Comparison of ENCODE assay signal across 8 cellular contexts in the genomic region with DNA sequence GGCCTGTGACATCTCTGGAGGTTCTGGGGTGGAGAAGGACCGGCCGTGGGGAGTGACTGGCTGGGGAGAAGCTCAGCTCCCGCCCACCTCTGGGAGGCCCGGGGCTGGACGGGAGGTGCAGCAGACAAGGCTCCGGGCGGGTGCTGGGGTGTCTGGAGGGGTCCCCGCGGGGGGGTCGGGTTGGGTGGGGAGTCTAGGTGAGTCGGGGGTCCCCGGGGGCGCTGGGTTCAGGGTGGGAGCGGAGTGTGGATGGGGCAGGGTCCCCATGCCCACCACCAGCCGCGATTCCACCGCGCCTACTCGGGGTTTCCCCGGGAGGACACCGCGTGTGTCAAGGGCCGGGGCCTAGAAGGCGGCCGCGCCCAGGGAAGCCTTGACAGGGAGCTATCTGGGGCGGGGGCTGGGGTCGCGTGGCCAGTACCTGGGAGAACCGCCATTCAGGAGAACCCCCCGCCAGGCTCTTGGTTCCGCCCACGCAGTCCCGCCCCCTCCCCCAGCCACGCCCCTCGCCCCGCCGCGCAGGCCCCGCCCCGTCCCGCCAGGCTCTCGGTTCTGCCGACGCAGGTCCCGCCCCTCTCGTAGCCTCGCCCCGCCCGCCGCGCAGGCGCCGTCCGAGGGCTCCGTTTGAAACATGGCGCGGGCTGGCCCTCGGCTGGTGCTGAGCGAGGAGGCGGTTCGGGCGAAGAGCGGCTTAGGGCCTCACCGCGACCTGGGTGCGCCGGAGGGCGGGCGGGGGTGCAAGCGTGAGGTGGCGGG. TPM values are rescaled to one million over a fixed set of nuclear protein-coding genes. Genes with fewer than 3 reads are reported as not detected.
DNase-seq lines count a peak whose midpoint lies in the region; ATAC-seq, FAIRE-seq and TF ChIP-seq lines count a peak whose summit lies in the region.

CEP72 (plus strand) TSS at position 610 of the 756 bp plus-strand sequence; CDS start at position 632, 22 bp downstream.

- H2AFZ ChIP-seq in H1 (ENCODE audit: low read length): no peak within 1 kb of the TSS

- FAIRE-seq in H1 (lab: Jason Lieb, UNC): no peak

- H2BK5ac ChIP-seq in H1 (ENCODE audit: low read depth, low read length): no peak within 1 kb of the TSS; the same call in 1 of the 2 replicates

- H4K5ac ChIP-seq in H1 (ENCODE audit: insufficient read length, low read depth, low read length): no peak within 1 kb of the TSS

- no peaks in the 10 kb centered on the region for H3K27me3 ChIP-seq in CD8-positive, alpha-beta T cell (ENCODE audit: insufficient read depth, low read length)
- H3K27me3 ChIP-seq in H1 (replicated peaks in 1 of 4; ENCODE audit: control insufficient read depth in 3 of 4, extremely low read depth in 1 of 4, insufficient read depth in 3 of 4, low read length in 3 of 4): peaks cover 0 to 2% (median 0%) of the 10 kb centered on the region in 4 experiments; a peak in 1 of 7 replicates

- POLR2A ChIA-PET in CD8-positive, alpha-beta T cell (lab: Charles Lee): interaction anchor here (0.9 kb wide), 1 partner anchor 138 kb away, joined by 3 read pairs; no protein-coding TSS in a partner anchor
- POLR2A ChIA-PET in H1 (lab: Charles Lee; ENCODE audit: partially characterized antibody): interaction anchor here (1.4 to 1.6 kb wide), 3 partner anchors 7 to 12 kb away, joined by 3 to 5 read pairs (median 3); no protein-coding TSS in a partner anchor

- peak in 1 of 2 experiments; percentile 56; a peak in 1 of 3 replicates for TF ChIP-seq POLR2A in H1 (IDR thresholded peaks at IDR 0.05; ENCODE audit: control extremely low read depth in 1 of 2, low read depth in 2 of 2, low read length in 2 of 2)

- CTCF ChIA-PET in CD8-positive, alpha-beta T cell (lab: Charles Lee): interaction anchor here (1.0 kb wide), 1 partner anchor 165 kb away, joined by 3 read pairs; no protein-coding TSS in a partner anchor
- CTCF ChIA-PET in H1 (lab: Charles Lee; ENCODE audit: partially characterized antibody): interaction anchor here (1.1 to 1.5 kb wide), 2 partner anchors 9 to 21 kb away, joined by 3 to 4 read pairs; no protein-coding TSS in a partner anchor

- H3K9me3 ChIP-seq in CD8-positive, alpha-beta T cell (ENCODE audit: low read length): no peaks in the 10 kb centered on the region
- no peaks in the 10 kb centered on the region for H3K9me3 ChIP-seq in H1 (ENCODE audit: insufficient read depth in 2 of 2, low read depth in 1 of 2, low read length in 1 of 2)
- H3K9me3 ChIP-seq in mesodermal cell (ENCODE audit: control insufficient read depth, low read length): peaks cover 17% of the 10 kb centered on the region

- peak within 1 kb of the TSS; percentile 71 for H3K4me3 ChIP-seq in CD8-positive, alpha-beta T cell (ENCODE audit: low read depth, low read length)
- peak within 1 kb of the TSS; percentile 77 to 90 (median 80) for H3K4me3 ChIP-seq in H1 (ENCODE audit: extremely low read depth in 1 of 4, insufficient read depth in 2 of 4, low read depth in 3 of 4, low read length in 4 of 4)
- peak within 1 kb of the TSS; percentile 70 for H3K4me3 ChIP-seq in mesodermal cell (ENCODE audit: extremely low read depth, insufficient read depth, low read length, poor library complexity, severe bottlenecking)

- H3K27ac Mint-ChIP-seq in CD8-positive, alpha-beta T cell: peak within 1 kb of the TSS; percentile 82

- H3K27me3 Mint-ChIP-seq in CD8-positive, alpha-beta T cell (ENCODE audit: low read depth): peaks cover 10% of the 10 kb centered on the region

- H3K79me2 ChIP-seq in H1 (ENCODE audit: control insufficient read depth in 1 of 2, insufficient read depth in 2 of 2, low read length in 2 of 2): peaks cover 11 to 45% of the 10 kb centered on the region in 2 experiments

- no peak within 1 kb of the TSS for H3K56ac ChIP-seq in H1 (replicated peaks; ENCODE audit: insufficient read length, low read depth, low read length)

- intact Hi-C loops in CD8-positive, alpha-beta T cell (cut with DNase I, micrococcal nuclease): loop anchor here (2.0 to 10.0 kb wide), 10 partner anchors 139 to 1183 kb away; partner anchors contain the start of genes EXOC3 (in 2 of the 2), BRD9 (in 1 of the 2), CCDC127 (in 1 of the 2) and CLPTM1L (in 1 of the 2)

- 10% methylated on average over 2 of the region's 72 CpGs; no CpG with 5 or more reads in 1 of the 2 experiments for WGBS in H1 (ENCODE audit: extremely low coverage in 1 of 2, insufficient coverage in 1 of 2, insufficient read length in 1 of 2, insufficient replicate concordance in 2 of 2, low coverage in 1 of 2, low lambda C conversion rate in 2 of 2, missing lambda C conversion rate in 1 of 2), 2 experiments
- WGBS in mesodermal cell (ENCODE audit: insufficient coverage in 2 of 2), 2 experiments: 0 to 2% methylated on average over 21 to 35 of the region's 72 CpGs

- H2BK120ac ChIP-seq in H1 (replicated peaks; ENCODE audit: low read depth, low read length): no peak within 1 kb of the TSS

- H3K4me2 ChIP-seq in H1 (ENCODE audit: insufficient read depth in 1 of 2, low read depth in 2 of 2, low read length in 2 of 2): peak within 1 kb of the TSS; percentile 64 to 69

- no peak within 1 kb of the TSS for H3K23ac ChIP-seq in H1 (ENCODE audit: insufficient read length)

- no peak within 1 kb of the TSS for H2BK20ac ChIP-seq in H1 (ENCODE audit: low read length)

- no peaks in the 10 kb centered on the region for H3K9me3 Mint-ChIP-seq in CD8-positive, alpha-beta T cell

- peak within 1 kb of the TSS; percentile 24 to 90 (median 67) for H3K9ac ChIP-seq in H1 (replicated peaks in 1 of 4; ENCODE audit: extremely low read depth in 1 of 4, low read depth in 3 of 4, low read length in 3 of 4)

- peaks cover 43% of the 10 kb centered on the region for H3K4me1 Mint-ChIP-seq in CD8-positive, alpha-beta T cell (ENCODE audit: low read depth)

- H3K36me3 ChIP-seq in CD8-positive, alpha-beta T cell (ENCODE audit: insufficient read depth, low read length): no peaks in the 10 kb centered on the region
- no peaks in the 10 kb centered on the region for H3K36me3 ChIP-seq in H1 (ENCODE audit: control insufficient read depth in 2 of 4, insufficient read depth in 4 of 4, low read length in 3 of 4)
- peaks cover 9% of the 10 kb centered on the region for H3K36me3 ChIP-seq in mesodermal cell (ENCODE audit: control insufficient read depth, insufficient read depth, low read length)

- peak within 1 kb of the TSS; percentile 80 for H4K8ac ChIP-seq in H1 (ENCODE audit: extremely low read depth, insufficient read depth, low read length)

- peaks cover 6% of the 10 kb centered on the region for H3K79me1 ChIP-seq in H1 (ENCODE audit: low read depth, low read length)

- H3K36me3 Mint-ChIP-seq in CD8-positive, alpha-beta T cell: peaks cover 11% of the 10 kb centered on the region

- H3K18ac ChIP-seq in H1 (ENCODE audit: extremely low read depth, low read length): no peak within 1 kb of the TSS; the same call in 1 of the 2 replicates

- no peak for TF ChIP-seq EP300 in H1 (IDR thresholded peaks at IDR 0.05; ENCODE audit: borderline replicate concordance in 1 of 2, low read depth in 2 of 2, low read length in 2 of 2)

- H4K20me1 ChIP-seq in H1 (replicated peaks in 1 of 2; ENCODE audit: control insufficient read depth in 1 of 2, insufficient read depth in 2 of 2, low read length in 2 of 2): peaks cover 0 to 22% of the 10 kb centered on the region in 2 experiments

- no peak within 1 kb of the TSS for H3K14ac ChIP-seq in H1 (ENCODE audit: insufficient read length)

- H3K4ac ChIP-seq in H1 (replicated peaks; ENCODE audit: insufficient read length, low read depth, low read length): peak within 1 kb of the TSS; percentile 7

- peaks cover 19% of the 10 kb centered on the region for H3K4me1 ChIP-seq in CD8-positive, alpha-beta T cell (ENCODE audit: insufficient read depth, low read length)
- peaks cover 0 to 2% (median under 1%) of the 10 kb centered on the region in 4 experiments; a peak in 4 of 7 replicates for H3K4me1 ChIP-seq in H1 (replicated peaks in 1 of 4; ENCODE audit: control insufficient read depth in 3 of 4, insufficient read depth in 4 of 4, low read length in 3 of 4)
- no peaks in the 10 kb centered on the region for H3K4me1 ChIP-seq in mesodermal cell (ENCODE audit: control insufficient read depth, insufficient read depth, low read length, poor library complexity, severe bottlenecking)

- H3K27ac ChIP-seq in CD8-positive, alpha-beta T cell (ENCODE audit: low read depth, low read length): peak within 1 kb of the TSS; percentile 17
- H3K27ac ChIP-seq in H1 (ENCODE audit: low read depth, low read length) (no peak within 1 kb of the TSS), mesodermal cell (ENCODE audit: low read depth, low read length, severe bottlenecking) (no peak within 1 kb of the TSS)

- H2BK15ac ChIP-seq in H1 (ENCODE audit: low read length): peak within 1 kb of the TSS; percentile 46; the same call in 1 of the 2 replicates

- H3K23me2 ChIP-seq in H1 (ENCODE audit: low read depth, low read length): peaks cover 5% of the 10 kb centered on the region; the same call in 1 of the 2 replicates

- H3K4me3 Mint-ChIP-seq in CD8-positive, alpha-beta T cell: peak within 1 kb of the TSS; percentile 88

- ATAC-seq in CD8-positive, alpha-beta T cell: peak; percentile 97
- peak; percentile 84 for ATAC-seq in GM19455 (IDR thresholded peaks at IDR 0.05; ENCODE audit: unreplicated experiment)

- 0 out of 2 replicates have a peak within 1 kb of the TSS, but pooled peaks have one; percentile 60 for H2BK12ac ChIP-seq in H1 (ENCODE audit: low read depth, low read length)

- no peak for TF ChIP-seq CTCF in CD8-positive, alpha-beta T cell (IDR thresholded peaks at IDR 0.05)
- TF ChIP-seq CTCF in H1 (IDR thresholded peaks at IDR 0.05; ENCODE audit: control extremely low read depth in 1 of 3, insufficient read depth in 1 of 3, low read depth in 1 of 3, low read length in 3 of 3): no peak

- H4K91ac ChIP-seq in H1 (replicated peaks; ENCODE audit: insufficient read length, low read length): peak within 1 kb of the TSS; percentile 30

- TF ChIP-seq RAD21 in H1 (IDR thresholded peaks at IDR 0.05 in 1 of 2, conservative IDR thresholded peaks at IDR 0.05 in 1 of 2; ENCODE audit: low read depth in 2 of 2, low read length in 2 of 2): no peak

- DNase-seq in CD8-positive, alpha-beta T cell: peak; percentile 84 to 96 (median 92)
- DNase-seq in HS-27A (ENCODE audit: low read depth) (peak; percentile 20), NOMO-1 (lab: John Stamatoyannopoulos, UW; ENCODE audit: unreplicated experiment in 2 of 2) (peak; percentile 93 to 99), H1 (ENCODE audit: low read depth in 1 of 2, low spot score in 2 of 2) (peak; percentile 64 to 93)
- DNase-seq in activated CD8-positive, alpha-beta memory T cell treated with anti-CD3 and anti-CD28 coated beads for 4 hours (ENCODE audit: low read depth in 2 of 2): peak; percentile 86 to 88
- peak; percentile 91 for DNase-seq in stimulated activated CD8-positive, alpha-beta memory T cell treated with anti-CD3 and anti-CD28 coated beads, Interleukin-12 subunit alpha, Interleukin-12 subunit beta, amount 100 ng/mL, for 4 hours (ENCODE audit: low read depth)

- 0 out of 2 replicates have a peak within 1 kb of the TSS, but pooled peaks have one; percentile 80 for H2AK5ac ChIP-seq in H1 (ENCODE audit: low read depth, low read length)

RNA-seq across cellular contexts. Expression of gene CEP72, which starts in this region (rescaled TPM):
- total RNA-seq in CD8-positive, alpha-beta T cell: 1 to 10 TPM; 7.4 to 8.9 TPM
- total RNA-seq in H1 (2021; fragmentation: NEBNext Ultra II Directional; extraction: Animal tissue kit (Norgen Biotek cat#: 25700)): 18.9 and 19.6 TPM in 2 replicates
- 13.1 and 13.2 TPM in 2 replicates for polyA plus RNA-seq in H1 (2011; rRNA removed)
- polyA plus RNA-seq in H1 (2011; cell fraction: cytosol; rRNA removed): 14.2 TPM
- 25.1 TPM for polyA plus RNA-seq in H1 (2011; cell fraction: nucleus; rRNA removed)
- 10.9 to 14.7 TPM (median 13.0 TPM) in 4 replicates for polyA plus RNA-seq in H1 (2012, experiment 1 of 2)
- polyA plus RNA-seq in H1 (2012, experiment 2 of 2): 6.4 TPM
- 5.8 TPM for polyA plus RNA-seq in H1 (2013, experiment 1 of 2)
- polyA plus RNA-seq in H1 (2013, experiment 2 of 2): 5.2 TPM
- 26.8 and 27.2 TPM in 2 replicates for polyA minus RNA-seq in H1 (2011; rRNA and poly(A)+ RNA removed)
- 17.0 TPM for polyA minus RNA-seq in H1 (2011; cell fraction: cytosol; rRNA and poly(A)+ RNA removed)
- polyA minus RNA-seq in H1 (2011; cell fraction: nucleus; rRNA and poly(A)+ RNA removed): 38.5 TPM
- 8.7 TPM for polyA plus RNA-seq in mesodermal cell (2013, experiment 1 of 2)
- 8.9 TPM for polyA plus RNA-seq in mesodermal cell (2013, experiment 2 of 2)

Comparison
In these comparisons a context has a peak if more than half of its experiments do, and no peak if none do; other contexts are left out.
1. DNase-seq: peak in every context shown above with its lines; median percentile 96 in NOMO-1; 92 in CD8-positive, alpha-beta T cell; 91 in stimulated activated CD8-positive, alpha-beta memory T cell treated with anti-CD3 and anti-CD28 coated beads, Interleukin-12 subunit alpha, Interleukin-12 subunit beta, amount 100 ng/mL, for 4 hours; 87 in activated CD8-positive, alpha-beta memory T cell treated with anti-CD3 and anti-CD28 coated beads for 4 hours; 78 in H1; 20 in HS-27A.